Comparison of ENCODE assay signal across 20 cellular contexts in genomic region chr10:98382691-98383101, GRCh38. TPM values are rescaled to one million over a fixed set of nuclear protein-coding genes. Genes with fewer than 3 reads are reported as not detected.
A peak's percentile ranks its signal among the peaks of the same experiment; 100 is the strongest.
DNase-seq lines count a peak whose midpoint lies in the region; ATAC-seq and TF ChIP-seq lines count a peak whose summit lies in the region.
"Had no signal": no experiment of that assay in that cellular context is flagged by ENCODE, and none has a peak within 500 bp of the region (broad histone marks: within the 10 kb centered on the region; RNA-seq: fewer than 3 reads in every experiment).

No MANE protein-coding gene starts in this region.

- H3K27me3 ChIP-seq in fibroblast of lung (ENCODE audit: control insufficient read depth, insufficient read depth, low read length), result no peaks in the 10 kb centered on the region
- H3K27me3 ChIP-seq in neural progenitor cell, result no peaks in the 10 kb centered on the region

- no peak overlapping the region for H3K4me3 Mint-ChIP-seq in neural progenitor cell
- no peak overlapping the region for H3K4me3 Mint-ChIP-seq in type B pancreatic cell
- H3K4me3 Mint-ChIP-seq: CD4-positive, alpha-beta memory T cell; H9 had no signal

- H3K27ac Mint-ChIP-seq in neural progenitor cell (peak overlapping the region; percentile 33), type B pancreatic cell (no peak overlapping the region)
- H3K27ac Mint-ChIP-seq: H9 had no signal

- peaks cover 7% of the 10 kb centered on the region for H3K4me1 Mint-ChIP-seq in neural progenitor cell
- H3K4me1 Mint-ChIP-seq in type B pancreatic cell (ENCODE audit: unreplicated experiment), result peaks cover 9% of the 10 kb centered on the region

- H3K9me3 ChIP-seq in fibroblast of lung (ENCODE audit: control insufficient read depth, insufficient read depth, low read depth, low read length) (no peaks in the 10 kb centered on the region), neural progenitor cell (ENCODE audit: low read depth) (no peaks in the 10 kb centered on the region)

- no peaks in the 10 kb centered on the region for H3F3A ChIP-seq in neural progenitor cell (ENCODE audit: low read depth)

- peak; percentile 14 for DNase-seq in activated effector memory CD4-positive, alpha-beta T cell treated with anti-CD3 and anti-CD28 coated beads, Interleukin-2, amount 50 U/mL, for 16 hours
- DNase-seq in activated effector memory CD4-positive, alpha-beta T cell treated with Interleukin-2 at 50 U/mL for 16 hours, result no peak
- DNase-seq in fibroblast of lung (ENCODE audit: low read depth in 2 of 2) (peak; percentile 35 to 37), neural progenitor cell (ENCODE audit: low spot score) (no peak), NCI-H1694 treated with DMSO at 0.1 percent for 48 hours (lab: John Stamatoyannopoulos, UW) (no peak), type B pancreatic cell (ENCODE audit: extremely low spot score, unreplicated experiment) (no peak)
- DNase-seq: Calu3; CD4-positive, alpha-beta memory T cell; H9; MV-4-11; NCI-H1417 treated with DMSO at 0.1 percent for 48 hours; NCI-H2029 treated with DMSO at 0.1 percent for 48 hours; NCI-H2171 treated with DMSO at 0.1 percent for 48 hours; NCI-H446 treated with DMSO at 0.1 percent for 48 hours had no signal

- no peak for TF ChIP-seq CTCF in fibroblast of lung (conservative IDR thresholded peaks at IDR 0.05 in 1 of 2, IDR thresholded peaks at IDR 0.05 in 1 of 2; ENCODE audit: low read depth in 1 of 2, low read length in 2 of 2)
- TF ChIP-seq CTCF in neural progenitor cell (IDR thresholded peaks at IDR 0.05), result no peak
- no peak for TF ChIP-seq CTCF in type B pancreatic cell (conservative IDR thresholded peaks at IDR 0.05)

- H3K27ac ChIP-seq in fibroblast of lung (ENCODE audit: insufficient read depth, low read length), result peak overlapping the region; percentile 55
- no peak overlapping the region for H3K27ac ChIP-seq in neural progenitor cell
- H3K27ac ChIP-seq: 22Rv1 had no signal

- ATAC-seq in HG03139 (IDR thresholded peaks at IDR 0.05; ENCODE audit: unreplicated experiment) (no peak), HG02759 (IDR thresholded peaks at IDR 0.05; ENCODE audit: unreplicated experiment) (no peak)
- ATAC-seq: K562, Panc1, Right ventricle myocardium inferior had no signal

- no peaks in the 10 kb centered on the region for H3K79me2 ChIP-seq in fibroblast of lung (ENCODE audit: control insufficient read depth, insufficient read depth, low read length)
- H3K79me2 ChIP-seq in neural progenitor cell (ENCODE audit: low read depth), result no peaks in the 10 kb centered on the region

- H3K36me3 ChIP-seq in fibroblast of lung (ENCODE audit: control insufficient read depth, insufficient read depth, low read length) (no peaks in the 10 kb centered on the region), neural progenitor cell (no peaks in the 10 kb centered on the region)

- H3K9me3 Mint-ChIP-seq in neural progenitor cell, result peaks cover 2% of the 10 kb centered on the region
- peaks cover 4% of the 10 kb centered on the region for H3K9me3 Mint-ChIP-seq in type B pancreatic cell
- H3K9me3 Mint-ChIP-seq: CD4-positive, alpha-beta memory T cell had no signal

- H3K36me3 Mint-ChIP-seq in neural progenitor cell, result no peaks in the 10 kb centered on the region
- H3K36me3 Mint-ChIP-seq in type B pancreatic cell, result peaks cover 8% of the 10 kb centered on the region

- H4K20me1 ChIP-seq in fibroblast of lung (ENCODE audit: control insufficient read depth, extremely low read depth, insufficient read depth, low read length) (no peaks in the 10 kb centered on the region), neural progenitor cell (ENCODE audit: low read depth) (no peaks in the 10 kb centered on the region)

- H3K27me3 Mint-ChIP-seq in neural progenitor cell (ENCODE audit: insufficient read depth, low read depth), result peaks cover 9% of the 10 kb centered on the region
- no peaks in the 10 kb centered on the region for H3K27me3 Mint-ChIP-seq in type B pancreatic cell
- H3K27me3 Mint-ChIP-seq: CD4-positive, alpha-beta memory T cell had no signal

- H3K4me3 ChIP-seq in fibroblast of lung (replicated peaks in 1 of 4; ENCODE audit: control extremely low read depth in 1 of 4, insufficient read depth in 1 of 4, low read depth in 3 of 4, low read length in 4 of 4) (no peak overlapping the region), neural progenitor cell (no peak overlapping the region)
- H3K4me3 ChIP-seq: K562 had no signal

- H3K4me1 ChIP-seq in fibroblast of lung (ENCODE audit: control insufficient read depth, extremely low read depth, insufficient read depth, low read length) (peaks cover 10% of the 10 kb centered on the region), neural progenitor cell (no peaks in the 10 kb centered on the region)

- H3K4me2 ChIP-seq in fibroblast of lung (ENCODE audit: extremely low read depth, insufficient read depth, low read length) (no peak overlapping the region), neural progenitor cell (no peak overlapping the region)

- H2AFZ ChIP-seq in fibroblast of lung (ENCODE audit: low read length) (no peak overlapping the region), neural progenitor cell (replicated peaks) (no peak overlapping the region)

- H3K9ac ChIP-seq in fibroblast of lung (ENCODE audit: insufficient read depth, low read length), result peak overlapping the region; percentile 20
- no peak overlapping the region for H3K9ac ChIP-seq in neural progenitor cell

RNA-seq across cellular contexts. Expression of gene PYROXD2, which starts 32.3 kb away (rescaled TPM):
- 12.8 and 16.0 TPM in 2 replicates for total RNA-seq in fibroblast of lung
- polyA plus RNA-seq in fibroblast of lung, result 8.7 and 15.9 TPM in 2 replicates
- polyA plus RNA-seq in fibroblast of lung (2012), result 9.3 and 16.8 TPM in 2 replicates
- polyA minus RNA-seq in fibroblast of lung (ENCODE audit: low replicate concordance), result 6.9 and 20.3 TPM in 2 replicates
- total RNA-seq in neural progenitor cell (ENCODE audit: low replicate concordance), result 5.0 and 10.5 TPM in 2 replicates
- 6.1 and 14.9 TPM in 2 replicates for total RNA-seq in type B pancreatic cell (ENCODE audit: low replicate concordance)

Comparison
In these comparisons a context has a peak if more than half of its experiments do, and no peak if none do; other contexts are left out.
1. DNase-seq: peak in activated effector memory CD4-positive, alpha-beta T cell treated with anti-CD3 and anti-CD28 coated beads, Interleukin-2, amount 50 U/mL, for 16 hours (single experiment) and fibroblast of lung (2 of 2); none in activated effector memory CD4-positive, alpha-beta T cell treated with Interleukin-2 at 50 U/mL for 16 hours (single experiment), neural progenitor cell (single experiment), NCI-H1694 treated with DMSO at 0.1 percent for 48 hours (single experiment) and type B pancreatic cell (single experiment).